Comparison of ENCODE assay signal across 9 cellular contexts in genomic region chrX:110852180-110852579, GRCh38. TPM values are rescaled to one million over a fixed set of nuclear protein-coding genes. Genes with fewer than 3 reads are reported as not detected.
DNase-seq lines count a peak whose midpoint lies in the region; ATAC-seq, FAIRE-seq and TF ChIP-seq lines count a peak whose summit lies in the region.
"Had no signal": no experiment of that assay in that cellular context is flagged by ENCODE, and none has a peak within 500 bp of the region (broad histone marks: within the 10 kb centered on the region; RNA-seq: fewer than 3 reads in every experiment).

No MANE protein-coding gene starts in this region.

- no peak overlapping the region for H3K4me2 ChIP-seq in astrocyte (ENCODE audit: low read length)
- H3K4me2 ChIP-seq: BLaER1 treated with 17β-estradiol and CSF1 and Interleukin-3, amounts not matched to agents 10 nM and 100 nM had no signal

- H3K79me2 ChIP-seq in astrocyte (ENCODE audit: insufficient read depth, low read length): no peaks in the 10 kb centered on the region

- peak; percentile 44 for ATAC-seq in HG03432 (IDR thresholded peaks at IDR 0.05; ENCODE audit: unreplicated experiment)
- no peak for ATAC-seq in GM18861 (IDR thresholded peaks at IDR 0.05; ENCODE audit: unreplicated experiment)
- ATAC-seq in GM19455 (IDR thresholded peaks at IDR 0.05; ENCODE audit: unreplicated experiment): no peak

- H3K27ac ChIP-seq in astrocyte (ENCODE audit: low read depth, low read length): no peak overlapping the region
- H3K27ac ChIP-seq: BLaER1 treated with 17β-estradiol and CSF1 and Interleukin-3, amounts not matched to agents 10 nM and 100 nM had no signal

- H3K9me3 Mint-ChIP-seq in astrocyte (ENCODE audit: unreplicated experiment) (no peaks in the 10 kb centered on the region), nephron (no peaks in the 10 kb centered on the region)

- H3K27me3 Mint-ChIP-seq in astrocyte (ENCODE audit: low read depth, unreplicated experiment) (peaks cover 2% of the 10 kb centered on the region), nephron (ENCODE audit: low read depth) (no peaks in the 10 kb centered on the region)

- H3K4me3 ChIP-seq in astrocyte (ENCODE audit: insufficient read depth, low read depth, low read length): no peak overlapping the region
- H3K4me3 ChIP-seq: BLaER1 treated with 17β-estradiol and CSF1 and Interleukin-3, amounts not matched to agents 10 nM and 100 nM had no signal

- no peaks in the 10 kb centered on the region for H4K20me1 ChIP-seq in astrocyte (ENCODE audit: insufficient read depth, low read length)

- H3K4me3 Mint-ChIP-seq in astrocyte (ENCODE audit: unreplicated experiment) (no peak overlapping the region), nephron (no peak overlapping the region)

- H3K9ac ChIP-seq in astrocyte (ENCODE audit: low read length): no peak overlapping the region
- H3K9ac ChIP-seq: BLaER1 treated with 17β-estradiol and CSF1 and Interleukin-3, amounts not matched to agents 10 nM and 100 nM had no signal

- no peaks in the 10 kb centered on the region for H3K36me3 ChIP-seq in astrocyte (ENCODE audit: insufficient read depth, low read length)
- H3K36me3 ChIP-seq: BLaER1 treated with 17β-estradiol and CSF1 and Interleukin-3, amounts not matched to agents 10 nM and 100 nM had no signal

- H3K36me3 Mint-ChIP-seq in astrocyte (ENCODE audit: low read depth, unreplicated experiment): no peaks in the 10 kb centered on the region
- no peaks in the 10 kb centered on the region for H3K36me3 Mint-ChIP-seq in nephron (ENCODE audit: low read depth)

- no peaks in the 10 kb centered on the region for H3K9me3 ChIP-seq in astrocyte (ENCODE audit: insufficient read depth, low read depth, low read length)

- no peak overlapping the region for H2AFZ ChIP-seq in astrocyte (ENCODE audit: low read depth, low read length)

- DNase-seq in NCI-H1105 treated with DMSO at 0.1 percent for 48 hours (lab: John Stamatoyannopoulos, UW): peak; percentile 3
- no peak for DNase-seq in NCI-H1105 (lab: John Stamatoyannopoulos, UW)
- DNase-seq in astrocyte (ENCODE audit: low read depth): no peak
- no peak for DNase-seq in activated naive CD4-positive, alpha-beta T cell treated with anti-CD3 and anti-CD28 coated beads, Interleukin-2, amount 50 U/mL, for 16 hours

- H3K27ac Mint-ChIP-seq in astrocyte (ENCODE audit: unreplicated experiment) (no peak overlapping the region), nephron (no peak overlapping the region)

- TF ChIP-seq CTCF in astrocyte (IDR thresholded peaks at IDR 0.05; ENCODE audit: insufficient read depth, low read depth, low read length): peak; percentile 45
- peak; percentile 55 to 65 (median 59) for TF ChIP-seq CTCF in nephron (IDR thresholded peaks at IDR 0.05; ENCODE audit: unreplicated experiment in 3 of 3)

- H3K27me3 ChIP-seq in astrocyte (ENCODE audit: insufficient read depth, low read length): no peaks in the 10 kb centered on the region

- no peaks in the 10 kb centered on the region for H3K4me1 ChIP-seq in astrocyte (ENCODE audit: insufficient read depth, low read length)
- H3K4me1 ChIP-seq: BLaER1 treated with 17β-estradiol and CSF1 and Interleukin-3, amounts not matched to agents 10 nM and 100 nM had no signal

- H3K4me1 Mint-ChIP-seq in astrocyte (ENCODE audit: low read depth, unreplicated experiment) (peaks cover 3% of the 10 kb centered on the region), nephron (peaks cover 7% of the 10 kb centered on the region)

- FAIRE-seq in astrocyte (lab: Jason Lieb, UNC): no peak

RNA-seq across cellular contexts. Expression of gene CHRDL1, which starts 56.6 kb away (rescaled TPM):
- 3.3 and 4.8 TPM in 2 replicates for total RNA-seq in astrocyte
